Comparison of ENCODE assay signal across 9 cellular contexts in the genomic region with DNA sequence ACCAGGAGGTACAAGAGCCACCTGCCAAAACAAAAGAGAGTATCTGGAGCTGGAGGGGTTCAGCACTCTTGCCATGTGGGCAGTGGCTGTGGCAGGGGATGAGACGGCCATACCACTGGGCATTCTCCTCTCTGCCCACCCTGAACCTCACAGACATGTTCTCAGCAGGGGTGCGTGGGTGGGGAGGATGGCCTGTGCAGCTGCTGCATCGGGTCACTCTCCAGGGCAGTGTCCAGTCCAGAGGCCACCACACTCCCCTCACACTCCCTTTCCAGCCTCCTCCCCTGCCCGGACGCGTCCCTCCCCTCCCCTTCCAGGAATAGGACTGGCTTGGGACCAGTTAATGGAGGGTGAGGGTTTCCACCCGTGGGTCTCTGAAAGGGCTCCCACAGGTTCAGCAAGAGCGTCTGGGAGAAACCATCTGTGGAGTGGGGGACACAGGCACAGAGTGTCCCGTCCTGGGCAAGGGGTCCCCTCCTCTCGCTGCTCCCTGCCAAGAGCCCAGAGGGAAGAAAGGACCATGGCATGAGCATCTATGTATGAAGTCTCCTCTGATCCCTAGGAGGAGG. TPM values are rescaled to one million over a fixed set of nuclear protein-coding genes. Genes with fewer than 3 reads are reported as not detected.
DNase-seq lines count a peak whose midpoint lies in the region; ATAC-seq and TF ChIP-seq lines count a peak whose summit lies in the region.
"Had no signal": no experiment of that assay in that cellular context is flagged by ENCODE, and none has a peak within 500 bp of the region (broad histone marks: within the 10 kb centered on the region; RNA-seq: fewer than 3 reads in every experiment).

No MANE protein-coding gene starts in this region.

- H2AFZ ChIP-seq in HCT116 (ENCODE audit: low read depth, low read length, poor library complexity, severe bottlenecking): no peak overlapping the region

- no peak for TF ChIP-seq CTCF in HCT116 (IDR thresholded peaks at IDR 0.05 in 2 of 3, conservative IDR thresholded peaks at IDR 0.05 in 1 of 3; ENCODE audit: borderline replicate concordance in 1 of 3, insufficient read depth in 1 of 3, low read depth in 2 of 3, low read length in 2 of 3)

- no peaks in the 10 kb centered on the region for H3K27me3 Mint-ChIP-seq in stimulated activated naive CD8-positive, alpha-beta T cell treated with anti-CD3 and anti-CD28 coated beads, Interleukin-15, Interleukin-2, amounts not matched to agents 100 ng/mL and 50 ng/mL, for 24 hours

- H3K9me2 ChIP-seq in HCT116 (ENCODE audit: insufficient read depth): no peaks in the 10 kb centered on the region

- RAD21 ChIA-PET in HCT116 (lab: Charles Lee; ENCODE audit: low non-redundant PET in 1 of 2, low total read pairs in 2 of 2, uncharacterized antibody in 2 of 2, unreplicated experiment in 2 of 2): no interaction called here

- H3K4me1 ChIP-seq in HCT116 (ENCODE audit: control insufficient read depth in 1 of 2, insufficient read depth in 2 of 2, low read length in 2 of 2) (peaks cover 0 to 6% of the 10 kb centered on the region in 2 experiments; a peak in 1 of 4 replicates), adipocyte (ENCODE audit: control insufficient read depth, insufficient read depth, low read length) (peaks cover 61% of the 10 kb centered on the region)

- peaks cover 6% of the 10 kb centered on the region for H3K4me1 Mint-ChIP-seq in stimulated activated naive CD8-positive, alpha-beta T cell treated with anti-CD3 and anti-CD28 coated beads, Interleukin-15, Interleukin-2, amounts not matched to agents 100 ng/mL and 50 ng/mL, for 24 hours (ENCODE audit: low read depth)

- no peaks in the 10 kb centered on the region for H4K20me1 ChIP-seq in HCT116 (ENCODE audit: insufficient read depth)

- no peaks in the 10 kb centered on the region for H3K79me2 ChIP-seq in HCT116 (ENCODE audit: insufficient read depth, low read length)

- CTCF ChIA-PET in HCT116 (lab: Charles Lee): interaction anchor here (0.7 to 1.1 kb wide), 2 partner anchors 16 to 147 kb away, joined by 3 to 4 read pairs; no protein-coding TSS in a partner anchor

- no peak for TF ChIP-seq RAD21 in HCT116 (IDR thresholded peaks at IDR 0.05; ENCODE audit: low read depth)

- H3K36me3 ChIP-seq in HCT116 (ENCODE audit: control insufficient read depth in 1 of 2, insufficient read depth in 2 of 2, low read length in 2 of 2) (no peaks in the 10 kb centered on the region), adipocyte (ENCODE audit: control insufficient read depth, insufficient read depth, low read length, severe bottlenecking) (peaks cover 35% of the 10 kb centered on the region)

- peak overlapping the region; percentile 54; the same call in 1 of the 2 replicates for H3K4me2 ChIP-seq in HCT116 (ENCODE audit: low read length)

- POLR2A ChIA-PET in HCT116 (lab: Charles Lee): interaction anchor here (0.8 to 1.7 kb wide), 3 partner anchors 16 to 148 kb away, joined by 3 to 5 read pairs (median 3); a partner anchor contains a TSS

- peak overlapping the region; percentile 70 for H3K27ac Mint-ChIP-seq in stimulated activated naive CD8-positive, alpha-beta T cell treated with anti-CD3 and anti-CD28 coated beads, Interleukin-15, Interleukin-2, amounts not matched to agents 100 ng/mL and 50 ng/mL, for 24 hours

- no peak overlapping the region for H3K4me3 ChIP-seq in HCT116 (replicated peaks in 1 of 2; ENCODE audit: low read depth in 1 of 2, low read length in 2 of 2)
- H3K4me3 ChIP-seq in adipocyte (ENCODE audit: low read length): peak overlapping the region; percentile 84

- H3K9me3 ChIP-seq in HCT116 (ENCODE audit: control insufficient read depth in 1 of 2, insufficient read depth in 1 of 2, low read depth in 1 of 2, low read length in 2 of 2) (no peaks in the 10 kb centered on the region), adipocyte (ENCODE audit: control insufficient read depth, low read length) (no peaks in the 10 kb centered on the region)

- peak overlapping the region; percentile 78 for H3K4me3 Mint-ChIP-seq in stimulated activated naive CD8-positive, alpha-beta T cell treated with anti-CD3 and anti-CD28 coated beads, Interleukin-15, Interleukin-2, amounts not matched to agents 100 ng/mL and 50 ng/mL, for 24 hours

- no peak; the same call in 1 of the 2 replicates for ATAC-seq in HCT116

- H3K27ac ChIP-seq in HCT116 (ENCODE audit: low read depth, low read length): peak overlapping the region; percentile 13; the same call in 1 of the 2 replicates
- H3K27ac ChIP-seq in layer of hippocampus (ENCODE audit: low read depth, low read length): peak overlapping the region; percentile 16

- H3K36me3 Mint-ChIP-seq in stimulated activated naive CD8-positive, alpha-beta T cell treated with anti-CD3 and anti-CD28 coated beads, Interleukin-15, Interleukin-2, amounts not matched to agents 100 ng/mL and 50 ng/mL, for 24 hours (ENCODE audit: low read depth): no peaks in the 10 kb centered on the region

- H3K9ac ChIP-seq in HCT116 (ENCODE audit: low read length) (no peak overlapping the region), adipocyte (ENCODE audit: low read length) (peak overlapping the region; percentile 92)

- intact Hi-C loops in HCT116 (cut with micrococcal nuclease): loop anchor here (1.0 to 5.0 kb wide), 3 partner anchors 119 to 167 kb away; a partner anchor contains a TSS

- 0 out of 2 replicates have a peak, but pooled peaks cover 4% of the 10 kb centered on the region for H3K27me3 ChIP-seq in HCT116 (ENCODE audit: insufficient read depth, low read length)
- no peaks in the 10 kb centered on the region for H3K27me3 ChIP-seq in adipocyte (replicated peaks; ENCODE audit: control insufficient read depth, insufficient read depth, low read length)
- H3K27me3 ChIP-seq in layer of hippocampus (ENCODE audit: control insufficient read depth, insufficient read depth, low read length): no peaks in the 10 kb centered on the region

- no TSS peak for BruUV-seq in HCT116 (replicated peaks; lab: Mats Ljungman, UMichigan)

- no peak for TF ChIP-seq POLR2A in HCT116 (IDR thresholded peaks at IDR 0.05; ENCODE audit: borderline replicate concordance, extremely low read depth, insufficient read depth, insufficient read length)

- no peaks in the 10 kb centered on the region for H3K9me3 Mint-ChIP-seq in stimulated activated naive CD8-positive, alpha-beta T cell treated with anti-CD3 and anti-CD28 coated beads, Interleukin-15, Interleukin-2, amounts not matched to agents 100 ng/mL and 50 ng/mL, for 24 hours

- no peak for DNase-seq in HCT116 (ENCODE audit: low read depth, low spot score)
- DNase-seq in adipocyte (ENCODE audit: low read depth): no peak
- DNase-seq in globus pallidus (ENCODE audit: low spot score): no peak
- DNase-seq in NCI-H446 treated with DMSO at 0.1 percent for 48 hours (lab: John Stamatoyannopoulos, UW): no peak
- no peak for DNase-seq in mucosa of gallbladder (ENCODE audit: low spot score)
- DNase-seq in epidermal melanocyte (ENCODE audit: insufficient read length, low spot score): no peak

TF ChIP-seq in HCT116, 20 proteins besides CTCF, POLR2A, EP300 and RAD21:
- no peak for TF ChIP-seq EGR1 (IDR thresholded peaks at IDR 0.05; ENCODE audit: low read depth)
- TF ChIP-seq YY1 (IDR thresholded peaks at IDR 0.05; ENCODE audit: extremely low read depth, insufficient replicate concordance, low read depth, low read length): no peak
- TF ChIP-seq EZH2phosphoT487 (IDR thresholded peaks at IDR 0.05; ENCODE audit: borderline replicate concordance): no peak
- TF ChIP-seq, protein P1, sequence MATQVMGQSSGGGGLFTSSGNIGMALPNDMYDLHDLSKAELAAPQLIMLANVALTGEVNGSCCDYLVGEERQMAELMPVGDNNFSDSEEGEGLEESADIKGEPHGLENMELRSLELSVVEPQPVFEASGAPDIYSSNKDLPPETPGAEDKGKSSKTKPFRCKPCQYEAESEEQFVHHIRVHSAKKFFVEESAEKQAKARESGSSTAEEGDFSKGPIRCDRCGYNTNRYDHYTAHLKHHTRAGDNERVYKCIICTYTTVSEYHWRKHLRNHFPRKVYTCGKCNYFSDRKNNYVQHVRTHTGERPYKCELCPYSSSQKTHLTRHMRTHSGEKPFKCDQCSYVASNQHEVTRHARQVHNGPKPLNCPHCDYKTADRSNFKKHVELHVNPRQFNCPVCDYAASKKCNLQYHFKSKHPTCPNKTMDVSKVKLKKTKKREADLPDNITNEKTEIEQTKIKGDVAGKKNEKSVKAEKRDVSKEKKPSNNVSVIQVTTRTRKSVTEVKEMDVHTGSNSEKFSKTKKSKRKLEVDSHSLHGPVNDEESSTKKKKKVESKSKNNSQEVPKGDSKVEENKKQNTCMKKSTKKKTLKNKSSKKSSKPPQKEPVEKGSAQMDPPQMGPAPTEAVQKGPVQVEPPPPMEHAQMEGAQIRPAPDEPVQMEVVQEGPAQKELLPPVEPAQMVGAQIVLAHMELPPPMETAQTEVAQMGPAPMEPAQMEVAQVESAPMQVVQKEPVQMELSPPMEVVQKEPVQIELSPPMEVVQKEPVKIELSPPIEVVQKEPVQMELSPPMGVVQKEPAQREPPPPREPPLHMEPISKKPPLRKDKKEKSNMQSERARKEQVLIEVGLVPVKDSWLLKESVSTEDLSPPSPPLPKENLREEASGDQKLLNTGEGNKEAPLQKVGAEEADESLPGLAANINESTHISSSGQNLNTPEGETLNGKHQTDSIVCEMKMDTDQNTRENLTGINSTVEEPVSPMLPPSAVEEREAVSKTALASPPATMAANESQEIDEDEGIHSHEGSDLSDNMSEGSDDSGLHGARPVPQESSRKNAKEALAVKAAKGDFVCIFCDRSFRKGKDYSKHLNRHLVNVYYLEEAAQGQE (IDR thresholded peaks at IDR 0.05; ENCODE audit: low read depth): no peak
- TF ChIP-seq, protein P2, sequence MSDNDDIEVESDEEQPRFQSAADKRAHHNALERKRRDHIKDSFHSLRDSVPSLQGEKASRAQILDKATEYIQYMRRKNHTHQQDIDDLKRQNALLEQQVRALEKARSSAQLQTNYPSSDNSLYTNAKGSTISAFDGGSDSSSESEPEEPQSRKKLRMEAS (IDR thresholded peaks at IDR 0.05): no peak
- TF ChIP-seq SIN3A (IDR thresholded peaks at IDR 0.05; ENCODE audit: low read depth): no peak
- TF ChIP-seq JUND (IDR thresholded peaks at IDR 0.05): no peak
TF ChIP-seq in HCT116: peak in this region for 0.

RNA-seq across cellular contexts. Expression of a gene that starts 0.5 kb away (rescaled TPM):
- total RNA-seq in HCT116 (2021; ENCODE audit: unreplicated experiment) (4.3 TPM), mucosa of gallbladder (303 TPM)
- polyA plus RNA-seq in HCT116 (2012): 1.0 and 1.4 TPM in 2 replicates

RNA-seq across cellular contexts. Expression of a gene that starts 17.3 kb away (rescaled TPM):
- total RNA-seq in HCT116 (2021; ENCODE audit: unreplicated experiment) (25.9 TPM), mucosa of gallbladder (49.6 TPM)
- 19.2 and 19.7 TPM in 2 replicates for polyA plus RNA-seq in HCT116 (2012)

RNA-seq across cellular contexts. Expression of a gene that starts 31.2 kb away (rescaled TPM):
- total RNA-seq in HCT116 (2021; ENCODE audit: unreplicated experiment): 2.4 TPM
- 0.98 and 1.4 TPM in 2 replicates for polyA plus RNA-seq in HCT116 (2012)
- 319 TPM for total RNA-seq in mucosa of gallbladder

RNA-seq across cellular contexts. Expression of a gene that starts 36.9 kb away (rescaled TPM):
- total RNA-seq in HCT116 (2021; ENCODE audit: unreplicated experiment) (0.22 TPM), mucosa of gallbladder (7.1 TPM)
- polyA plus RNA-seq in HCT116 (2012): 3.6 and 4.3 TPM in 2 replicates
- total RNA-seq: mononuclear cell had no signal

RNA-seq across cellular contexts. Expression of a gene that starts 38.4 kb away (rescaled TPM):
- total RNA-seq in HCT116 (2021; ENCODE audit: unreplicated experiment) (23.0 TPM), mucosa of gallbladder (40.6 TPM)
- polyA plus RNA-seq in HCT116 (2012): 24.2 and 27.6 TPM in 2 replicates

Comparison
In these comparisons a context has a peak if more than half of its experiments do, and no peak if none do; other contexts are left out.
1. RNA of a gene that starts 0.5 kb away (total RNA-seq): 303 TPM in mucosa of gallbladder (single experiment); 4.3 TPM in HCT116 (single experiment); every median in the first group is over 10 times any median in the second.
2. RNA of a gene that starts 31.2 kb away (total RNA-seq): 319 TPM in mucosa of gallbladder (single experiment); 2.4 TPM in HCT116 (single experiment); every median in the first group is over 10 times any median in the second.